ENCODE assay signal across 9 cellular contexts in the genomic region with DNA sequence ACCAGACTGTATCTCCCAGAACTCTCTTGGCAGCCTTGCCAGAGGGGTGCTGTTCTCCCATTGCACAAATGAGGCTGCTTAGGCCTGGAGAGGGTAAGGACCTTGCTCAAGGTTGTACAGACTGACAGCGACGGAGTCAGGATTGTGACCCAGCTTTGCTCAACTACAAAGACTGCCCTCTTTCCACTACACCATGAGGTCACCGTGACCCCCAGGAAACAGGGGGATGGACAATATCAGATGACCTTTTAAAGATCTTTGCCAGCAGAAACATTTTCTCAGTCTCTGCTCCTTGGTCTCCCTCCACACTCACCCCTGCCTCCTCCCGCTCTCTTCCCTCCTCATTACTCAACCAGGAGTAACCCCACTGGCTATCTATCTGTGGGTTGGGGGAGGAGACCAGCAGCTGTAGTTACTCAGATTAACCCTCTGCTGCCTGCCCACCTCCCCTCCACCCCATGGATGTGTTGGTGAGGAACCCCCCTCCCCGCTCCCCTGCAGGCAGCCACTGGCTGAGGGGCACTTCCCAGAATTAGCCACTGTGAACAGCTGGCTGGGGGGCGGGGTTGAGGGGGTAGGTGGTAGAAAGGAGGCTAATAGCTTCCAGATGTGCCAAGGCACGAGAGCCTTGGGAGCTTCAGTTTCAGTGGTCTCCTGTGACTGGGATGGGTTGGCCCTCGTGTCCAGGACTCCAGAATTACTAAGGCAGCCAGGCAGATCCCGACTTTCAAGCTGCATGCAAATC. TPM values are rescaled to one million over a fixed set of nuclear protein-coding genes. Genes with fewer than 3 reads are reported as not detected.
DNase-seq lines count a peak whose midpoint lies in the region; ATAC-seq and TF ChIP-seq lines count a peak whose summit lies in the region.
"Had no signal": no experiment of that assay in that cellular context is flagged by ENCODE, and none has a peak within 500 bp of the region (broad histone marks: within the 10 kb centered on the region; RNA-seq: fewer than 3 reads in every experiment).

No MANE protein-coding gene starts in this region.

- H3K27ac Mint-ChIP-seq in brain = peak overlapping the region in 3 of 5 experiments; percentile 85 to 90 (median 86)
- peak overlapping the region; percentile 41 for H3K27ac Mint-ChIP-seq in type B pancreatic cell

- no peak for TF ChIP-seq POLR2A in thyroid gland (IDR thresholded peaks at IDR 0.05)

- no peaks in the 10 kb centered on the region for H3K36me3 Mint-ChIP-seq in brain
- no peaks in the 10 kb centered on the region for H3K36me3 Mint-ChIP-seq in type B pancreatic cell

- ATAC-seq in right cardiac atrium (no peak), HG03175 (IDR thresholded peaks at IDR 0.05; ENCODE audit: unreplicated experiment) (peak; percentile 8)

- H3K9me3 ChIP-seq in cardiac muscle cell (ENCODE audit: low read depth) (no peaks in the 10 kb centered on the region), right cardiac atrium (ENCODE audit: control insufficient read depth, low read length) (no peaks in the 10 kb centered on the region), thyroid gland (no peaks in the 10 kb centered on the region)

- H3K27me3 Mint-ChIP-seq in brain (peaks cover 11% of the 10 kb centered on the region), type B pancreatic cell (peaks cover 10% of the 10 kb centered on the region)

- peak overlapping the region; percentile 5 for H3K27ac ChIP-seq in cardiac muscle cell
- H3K27ac ChIP-seq in right cardiac atrium (ENCODE audit: low read length) = no peak overlapping the region
- H3K27ac ChIP-seq in thyroid gland = no peak overlapping the region

- DNase-seq in cardiac muscle cell (ENCODE audit: low read depth in 1 of 2, low spot score in 1 of 2) (peak in 1 of 2 donors; percentile 83), right cardiac atrium (no peak), type B pancreatic cell (ENCODE audit: extremely low spot score, unreplicated experiment) (peak; percentile 79), T-helper 1 cell (no peak), thyroid gland (no peak), HuH-7.5 (ENCODE audit: low spot score) (no peak)
- DNase-seq: hypothalamus had no signal

- H3K4me3 Mint-ChIP-seq in brain (no peak overlapping the region), type B pancreatic cell (no peak overlapping the region)

- H3K27me3 ChIP-seq in cardiac muscle cell (no peaks in the 10 kb centered on the region), right cardiac atrium (ENCODE audit: control insufficient read depth, insufficient read depth) (no peaks in the 10 kb centered on the region), thyroid gland (no peaks in the 10 kb centered on the region)

- 65% methylated on average over 9 of the region's 9 CpGs for WGBS in right cardiac atrium
- WGBS in thyroid gland, 2 donors = 61 to 74% methylated on average over 9 of the region's 9 CpGs

- H3K36me3 ChIP-seq in cardiac muscle cell (no peaks in the 10 kb centered on the region), thyroid gland (no peaks in the 10 kb centered on the region)

- H3K9me3 Mint-ChIP-seq in brain (peaks cover 0 to 7% (median 0%) of the 10 kb centered on the region in 5 experiments), type B pancreatic cell (no peaks in the 10 kb centered on the region)

- H3K4me1 Mint-ChIP-seq in brain = peaks cover 48% of the 10 kb centered on the region
- H3K4me1 Mint-ChIP-seq in type B pancreatic cell (ENCODE audit: unreplicated experiment) = peaks cover 43% of the 10 kb centered on the region

- H3K4me3 ChIP-seq in cardiac muscle cell = no peak overlapping the region
- H3K4me3 ChIP-seq in right cardiac atrium (ENCODE audit: low read length) = no peak overlapping the region
- no peak overlapping the region for H3K4me3 ChIP-seq in thyroid gland (replicated peaks in 1 of 3)

- no peak for TF ChIP-seq CTCF in cardiac muscle cell (IDR thresholded peaks at IDR 0.05; ENCODE audit: low read depth, low read length)
- TF ChIP-seq CTCF in brain (conservative IDR thresholded peaks at IDR 0.05) = no peak
- no peak for TF ChIP-seq CTCF in type B pancreatic cell (conservative IDR thresholded peaks at IDR 0.05)
- no peak for TF ChIP-seq CTCF in thyroid gland (IDR thresholded peaks at IDR 0.05)

- intact Hi-C loops in right cardiac atrium (cut with DNase I) = no loop called here
- intact Hi-C loops in thyroid gland (cut with DNase I) = loop anchor here (5.0 kb wide), 1 partner anchor 43 kb away; no protein-coding TSS in a partner anchor

- H3K4me1 ChIP-seq in cardiac muscle cell (ENCODE audit: low read depth) (peaks cover 6% of the 10 kb centered on the region), right cardiac atrium (ENCODE audit: control insufficient read depth, insufficient read depth, low read length) (peaks cover 21% of the 10 kb centered on the region), thyroid gland (peaks cover 0 to 24% of the 10 kb centered on the region in 2 donors)

RNA-seq across cellular contexts. Expression of a gene that starts 26.9 kb away (rescaled TPM):
- 65.9 and 80.2 TPM in 2 replicates for total RNA-seq in cardiac muscle cell
- polyA plus RNA-seq in cardiac muscle cell = 87.0 and 94.8 TPM in 2 replicates
- 10 to 100 TPM; 33.1 to 39.0 (median 34.9) TPM for total RNA-seq in right cardiac atrium
- polyA plus RNA-seq in right cardiac atrium = 58.0 TPM
- 89.2 TPM for polyA plus RNA-seq in brain (ENCODE audit: insufficient read depth, low read depth, low replicate concordance)
- total RNA-seq in type B pancreatic cell (ENCODE audit: low replicate concordance) = 43.7 and 49.1 TPM in 2 replicates
- total RNA-seq in thyroid gland = 10 to 100 TPM; 26.3 to 61.1 (median 45.1) TPM

RNA-seq across cellular contexts. Expression of a gene that starts 55.5 kb away (rescaled TPM):
- total RNA-seq in cardiac muscle cell (409 and 626 TPM in 2 replicates), right cardiac atrium (100 to 1,000 TPM; 163 to 296 (median 219) TPM), type B pancreatic cell (ENCODE audit: low replicate concordance) (102 and 136 TPM in 2 replicates), thyroid gland (1,000 to 10,000 TPM in 1 of 4 donors, 100 to 1,000 TPM in 3; 510 to 1,437 (median 630) TPM)
- polyA plus RNA-seq in cardiac muscle cell (199 and 228 TPM in 2 replicates), right cardiac atrium (246 TPM), brain (ENCODE audit: insufficient read depth, low read depth, low replicate concordance) (99.2 TPM)
